2 cellular contexts compared by ENCODE assay signal in the genomic region with DNA sequence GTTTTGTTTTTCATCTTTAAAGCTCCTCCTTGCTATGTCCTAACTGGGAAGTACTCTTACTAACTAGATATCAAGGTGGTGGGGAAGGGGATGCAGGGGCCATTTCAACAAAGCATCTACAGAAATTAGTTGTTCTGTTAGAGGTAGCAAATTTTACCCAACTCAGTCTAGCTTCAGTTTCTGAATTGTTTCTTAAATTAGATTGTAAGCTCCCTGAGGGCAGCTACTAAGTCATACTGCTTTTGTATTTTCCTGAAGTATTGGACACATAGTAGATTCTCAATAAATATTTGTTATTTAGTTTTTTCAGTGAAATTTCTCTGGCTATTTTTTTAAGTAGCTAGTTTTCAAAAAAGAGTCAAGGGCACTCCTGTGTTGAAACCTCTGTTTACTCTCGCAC.
TF ChIP-seq lines count a peak whose summit lies in the region.

No MANE protein-coding gene starts in this region.

TF ChIP-seq in A549, 52 proteins besides CTCF, POLR2A, EP300 and RAD21:
- no peak for TF ChIP-seq RNF2 (IDR thresholded peaks at IDR 0.05; ENCODE audit: borderline replicate concordance, low read depth)
- TF ChIP-seq, protein P1, sequence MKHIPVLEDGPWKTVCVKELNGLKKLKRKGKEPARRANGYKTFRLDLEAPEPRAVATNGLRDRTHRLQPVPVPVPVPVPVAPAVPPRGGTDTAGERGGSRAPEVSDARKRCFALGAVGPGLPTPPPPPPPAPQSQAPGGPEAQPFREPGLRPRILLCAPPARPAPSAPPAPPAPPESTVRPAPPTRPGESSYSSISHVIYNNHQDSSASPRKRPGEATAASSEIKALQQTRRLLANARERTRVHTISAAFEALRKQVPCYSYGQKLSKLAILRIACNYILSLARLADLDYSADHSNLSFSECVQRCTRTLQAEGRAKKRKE (CRISPR knock-in tag; IDR thresholded peaks at IDR 0.05; ENCODE audit: low read depth) = no peak
- no peak for TF ChIP-seq RARB (CRISPR knock-in tag; IDR thresholded peaks at IDR 0.05)
- TF ChIP-seq PHF8 (IDR thresholded peaks at IDR 0.05; ENCODE audit: borderline replicate concordance, low read depth) = no peak
- no peak for TF ChIP-seq TP53 (CRISPR knock-in tag; IDR thresholded peaks at IDR 0.05)
- no peak for TF ChIP-seq NFE2L2 (conservative IDR thresholded peaks at IDR 0.05; ENCODE audit: low read length)
- TF ChIP-seq USF2 (IDR thresholded peaks at IDR 0.05) = no peak
- TF ChIP-seq RCOR1 (IDR thresholded peaks at IDR 0.05; ENCODE audit: low read depth, low read length) = no peak
- no peak for TF ChIP-seq HDAC2 (IDR thresholded peaks at IDR 0.05)
- no peak for TF ChIP-seq E2F6 (IDR thresholded peaks at IDR 0.05; ENCODE audit: borderline replicate concordance, low read depth)
- TF ChIP-seq ZNF302 (CRISPR knock-in tag; IDR thresholded peaks at IDR 0.05) = no peak

TF ChIP-seq in HCT116, 20 proteins besides CTCF, POLR2A, EP300 and RAD21:
- TF ChIP-seq ZFX (IDR thresholded peaks at IDR 0.05) (no peak), ELF1 (IDR thresholded peaks at IDR 0.05; ENCODE audit: borderline replicate concordance, low read depth) (no peak), FOSL1 (IDR thresholded peaks at IDR 0.05; ENCODE audit: low read depth) (no peak), EGR1 (IDR thresholded peaks at IDR 0.05; ENCODE audit: low read depth) (no peak), TCF7L2 (IDR thresholded peaks at IDR 0.05; ENCODE audit: borderline replicate concordance, extremely low read depth, insufficient read depth, insufficient read length) (no peak), YY1 (IDR thresholded peaks at IDR 0.05; ENCODE audit: extremely low read depth, insufficient replicate concordance, low read depth, low read length) (no peak), ZNF274 (IDR thresholded peaks at IDR 0.05; ENCODE audit: low read depth, low read length) (no peak), EZH2 (IDR thresholded peaks at IDR 0.05) (no peak), SRF (IDR thresholded peaks at IDR 0.05; ENCODE audit: low read depth) (no peak)
- TF ChIP-seq, protein P2, sequence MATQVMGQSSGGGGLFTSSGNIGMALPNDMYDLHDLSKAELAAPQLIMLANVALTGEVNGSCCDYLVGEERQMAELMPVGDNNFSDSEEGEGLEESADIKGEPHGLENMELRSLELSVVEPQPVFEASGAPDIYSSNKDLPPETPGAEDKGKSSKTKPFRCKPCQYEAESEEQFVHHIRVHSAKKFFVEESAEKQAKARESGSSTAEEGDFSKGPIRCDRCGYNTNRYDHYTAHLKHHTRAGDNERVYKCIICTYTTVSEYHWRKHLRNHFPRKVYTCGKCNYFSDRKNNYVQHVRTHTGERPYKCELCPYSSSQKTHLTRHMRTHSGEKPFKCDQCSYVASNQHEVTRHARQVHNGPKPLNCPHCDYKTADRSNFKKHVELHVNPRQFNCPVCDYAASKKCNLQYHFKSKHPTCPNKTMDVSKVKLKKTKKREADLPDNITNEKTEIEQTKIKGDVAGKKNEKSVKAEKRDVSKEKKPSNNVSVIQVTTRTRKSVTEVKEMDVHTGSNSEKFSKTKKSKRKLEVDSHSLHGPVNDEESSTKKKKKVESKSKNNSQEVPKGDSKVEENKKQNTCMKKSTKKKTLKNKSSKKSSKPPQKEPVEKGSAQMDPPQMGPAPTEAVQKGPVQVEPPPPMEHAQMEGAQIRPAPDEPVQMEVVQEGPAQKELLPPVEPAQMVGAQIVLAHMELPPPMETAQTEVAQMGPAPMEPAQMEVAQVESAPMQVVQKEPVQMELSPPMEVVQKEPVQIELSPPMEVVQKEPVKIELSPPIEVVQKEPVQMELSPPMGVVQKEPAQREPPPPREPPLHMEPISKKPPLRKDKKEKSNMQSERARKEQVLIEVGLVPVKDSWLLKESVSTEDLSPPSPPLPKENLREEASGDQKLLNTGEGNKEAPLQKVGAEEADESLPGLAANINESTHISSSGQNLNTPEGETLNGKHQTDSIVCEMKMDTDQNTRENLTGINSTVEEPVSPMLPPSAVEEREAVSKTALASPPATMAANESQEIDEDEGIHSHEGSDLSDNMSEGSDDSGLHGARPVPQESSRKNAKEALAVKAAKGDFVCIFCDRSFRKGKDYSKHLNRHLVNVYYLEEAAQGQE (IDR thresholded peaks at IDR 0.05; ENCODE audit: low read depth) = no peak
